8 cellular contexts compared by ENCODE assay signal in genomic region chr10:13162013-13162364, GRCh38. TPM values are rescaled to one million over a fixed set of nuclear protein-coding genes. Genes with fewer than 3 reads are reported as not detected.
A peak's percentile ranks its signal among the peaks of the same experiment; 100 is the strongest.
DNase-seq lines count a peak whose midpoint lies in the region; ATAC-seq, FAIRE-seq and TF ChIP-seq lines count a peak whose summit lies in the region.

No MANE protein-coding gene starts in this region.

- H3K9me3 ChIP-seq in GM12878 (replicated peaks; ENCODE audit: control insufficient read depth, insufficient read depth, low read length) = no peaks in the 10 kb centered on the region
- no peaks in the 10 kb centered on the region for H3K9me3 ChIP-seq in naive thymus-derived CD4-positive, alpha-beta T cell (ENCODE audit: control insufficient read depth in 2 of 3, low read length in 3 of 3)

- POLR2A ChIA-PET in GM12878 (lab: Charles Lee) = interaction anchor here (0.8 kb wide), 1 partner anchor 175 kb away, joined by 3 read pairs; no protein-coding TSS in a partner anchor
- POLR2A ChIA-PET in naive thymus-derived CD4-positive, alpha-beta T cell (lab: Charles Lee) = interaction anchor here (1.1 to 2.0 kb wide), 3 partner anchors 138 to 188 kb away, joined by 3 to 8 read pairs (median 7); partner anchors contain the start of gene PHYH

- TF ChIP-seq RAD21 in GM12878 (IDR thresholded peaks at IDR 0.05; ENCODE audit: insufficient read depth, low read depth, low read length) = no peak

- DNase-seq in HL-60 (ENCODE audit: low read depth in 1 of 2, low spot score in 1 of 2) = peak in 1 of 2 experiments; percentile 1
- no peak for DNase-seq in GM12878 (ENCODE audit: low read depth, low spot score)
- DNase-seq in naive thymus-derived CD4-positive, alpha-beta T cell = peak in 2 of 9 donors; percentile 10 to 24
- DNase-seq in effector CD4-positive, alpha-beta T cell = no peak
- DNase-seq in COLO668 (lab: John Stamatoyannopoulos, UW; ENCODE audit: unreplicated experiment) = no peak

- H3K4me3 ChIP-seq in HL-60 (replicated peaks; ENCODE audit: insufficient read depth, low read length) (peak overlapping the region; percentile 51), GM12878 (peak overlapping the region; percentile 81)
- H3K4me3 ChIP-seq in naive thymus-derived CD4-positive, alpha-beta T cell (ENCODE audit: low read length) = peak overlapping the region; percentile 47

- H3K4me2 ChIP-seq in GM12878 (ENCODE audit: control insufficient read depth, insufficient read depth) = peak overlapping the region; percentile 89

- peaks cover 0 to 1% (median 0%) of the 10 kb centered on the region in 11 donors for H3K9me3 Mint-ChIP-seq in naive thymus-derived CD4-positive, alpha-beta T cell

- no peak for TF ChIP-seq EP300 in GM12878 (IDR thresholded peaks at IDR 0.05; ENCODE audit: borderline replicate concordance in 1 of 2, control insufficient read depth in 1 of 2, low read depth in 2 of 2, low read length in 2 of 2)

- no TSS peak for BruUV-seq in GM12878 (replicated peaks; lab: Mats Ljungman, UMichigan)

- peaks cover 3 to 36% (median 19%) of the 10 kb centered on the region in 7 donors for H3K4me1 Mint-ChIP-seq in naive thymus-derived CD4-positive, alpha-beta T cell

- H2AFZ ChIP-seq in GM12878 (ENCODE audit: control insufficient read depth, low read depth, low read length) = peak overlapping the region; percentile 75

- H3K36me3 Mint-ChIP-seq in naive thymus-derived CD4-positive, alpha-beta T cell = peaks cover 0 to 9% (median 0%) of the 10 kb centered on the region in 5 donors

- in situ Hi-C loops in GM12878 (cut with MboI) = loop anchor here (5.0 kb wide), 1 partner anchor 140 kb away; the partner anchor contains the start of gene PHYH

- peak overlapping the region; percentile 55 for H3K9ac ChIP-seq in GM12878 (ENCODE audit: control insufficient read depth, insufficient read depth, low read length)

- peaks cover 15% of the 10 kb centered on the region for H3K79me2 ChIP-seq in GM12878 (ENCODE audit: control insufficient read depth, insufficient read depth, low read length)

- CTCF ChIA-PET in GM12878 (lab: Yijun Ruan, JAX) = interaction anchor here (0.6 to 4.6 kb wide), 17 partner anchors 9 to 962 kb away, joined by 3 to 67 read pairs (median 4); partner anchors contain the start of gene PHYH
- CTCF ChIA-PET in naive thymus-derived CD4-positive, alpha-beta T cell (lab: Charles Lee) = interaction anchor here (0.6 to 2.7 kb wide), 5 partner anchors 9 to 278 kb away, joined by 3 to 15 read pairs (median 3); partner anchors contain the start of gene OPTN

- peak overlapping the region; percentile 64 to 93 (median 88) for H3K4me3 Mint-ChIP-seq in naive thymus-derived CD4-positive, alpha-beta T cell

- no peak; the same call in 1 of the 3 replicates for ATAC-seq in GM12878
- no peak for ATAC-seq in naive thymus-derived CD4-positive, alpha-beta T cell
- no peak for ATAC-seq in GM18873 (IDR thresholded peaks at IDR 0.05; ENCODE audit: low FRiP score, unreplicated experiment)
- ATAC-seq in GM21381 (IDR thresholded peaks at IDR 0.05; ENCODE audit: unreplicated experiment) = no peak

- 12% methylated on average over 12 of the region's 12 CpGs for WGBS in GM12878 (ENCODE audit: insufficient coverage, insufficient replicate concordance, low lambda C conversion rate, missing lambda C conversion rate)

- intact Hi-C loops in GM12878 (cut with micrococcal nuclease; ENCODE audit: unreplicated experiment) = loop anchor here (10.0 kb wide), 1 partner anchor 283 kb away; no protein-coding TSS in a partner anchor
- intact Hi-C loops in naive thymus-derived CD4-positive, alpha-beta T cell (cut with micrococcal nuclease) = loop anchor here in 1 of 2 donors (5.0 kb wide), 1 partner anchor 965 kb away; the partner anchor contains the start of genes CDC123 and NUDT5

- no peaks in the 10 kb centered on the region for H4K20me1 ChIP-seq in GM12878 (ENCODE audit: control insufficient read depth, insufficient read depth)

- peak overlapping the region in 3 of 9 donors; percentile 57 to 85 (median 74) for H3K27ac Mint-ChIP-seq in naive thymus-derived CD4-positive, alpha-beta T cell

- H3K27me3 ChIP-seq in HL-60 (ENCODE audit: insufficient read depth, poor library complexity, severe bottlenecking) = no peaks in the 10 kb centered on the region
- no peaks in the 10 kb centered on the region for H3K27me3 ChIP-seq in GM12878 (replicated peaks in 1 of 2; ENCODE audit: control insufficient read depth in 2 of 2, insufficient read depth in 2 of 2, low read length in 1 of 2)
- no peaks in the 10 kb centered on the region for H3K27me3 ChIP-seq in naive thymus-derived CD4-positive, alpha-beta T cell (ENCODE audit: control insufficient read depth in 2 of 2, insufficient read depth in 2 of 2, low read length in 2 of 2)

- H3K27ac ChIP-seq in C4-2B = peak overlapping the region; percentile 70
- H3K27ac ChIP-seq in HL-60 (replicated peaks) = peak overlapping the region; percentile 61
- H3K27ac ChIP-seq in GM12878 (ENCODE audit: control insufficient read depth, insufficient read depth) = peak overlapping the region; percentile 41
- H3K27ac ChIP-seq in naive thymus-derived CD4-positive, alpha-beta T cell (ENCODE audit: low read depth, low read length) = no peak overlapping the region

- FAIRE-seq in GM12878 (lab: Jason Lieb, UNC) = no peak

- SMC1A ChIA-PET in GM12878 (lab: Charles Lee; ENCODE audit: uncharacterized antibody, unreplicated experiment) = interaction anchor here (0.6 to 1.9 kb wide), 9 partner anchors 15 to 884 kb away, joined by 3 to 8 read pairs (median 3); no protein-coding TSS in a partner anchor

- H3K27me3 Mint-ChIP-seq in naive thymus-derived CD4-positive, alpha-beta T cell = no peaks in the 10 kb centered on the region

- peaks cover 1 to 6% of the 10 kb centered on the region in 2 experiments; a peak in 1 of 4 replicates for H3K36me3 ChIP-seq in GM12878 (ENCODE audit: control insufficient read depth in 2 of 2, insufficient read depth in 2 of 2, low read length in 1 of 2)
- no peaks in the 10 kb centered on the region for H3K36me3 ChIP-seq in naive thymus-derived CD4-positive, alpha-beta T cell (ENCODE audit: control insufficient read depth in 2 of 3, insufficient read depth in 3 of 3, low read length in 3 of 3)

- RAD21 ChIA-PET in GM12878 (lab: Charles Lee; ENCODE audit: unreplicated experiment) = interaction anchor here (1.1 to 3.1 kb wide), 4 partner anchors 9 to 188 kb away, joined by 3 to 23 read pairs (median 4); no protein-coding TSS in a partner anchor

- peaks cover 7% of the 10 kb centered on the region for H3K4me1 ChIP-seq in GM12878 (ENCODE audit: control insufficient read depth, insufficient read depth, low read length)
- H3K4me1 ChIP-seq in naive thymus-derived CD4-positive, alpha-beta T cell (ENCODE audit: control insufficient read depth in 2 of 2, insufficient read depth in 2 of 2, low read length in 2 of 2) = peaks cover 6 to 10% of the 10 kb centered on the region in 2 donors

- TF ChIP-seq CTCF in C4-2B (conservative IDR thresholded peaks at IDR 0.05) = no peak
- TF ChIP-seq CTCF in HL-60 (IDR thresholded peaks at IDR 0.05; ENCODE audit: insufficient read depth, low read length) = no peak
- no peak for TF ChIP-seq CTCF in GM12878 (IDR thresholded peaks at IDR 0.05 in 2 of 3, conservative IDR thresholded peaks at IDR 0.05 in 1 of 3; ENCODE audit: control insufficient read depth in 2 of 3, extremely low read depth in 1 of 3, insufficient read depth in 1 of 3, low read depth in 3 of 3, low read length in 3 of 3)

- no peak for TF ChIP-seq POLR2A in GM12878 (IDR thresholded peaks at IDR 0.05; ENCODE audit: low read depth, low read length)

TF ChIP-seq in GM12878, 131 proteins besides CTCF, POLR2A, EP300 and RAD21:
- no peak for TF ChIP-seq SMC3 (IDR thresholded peaks at IDR 0.05; ENCODE audit: borderline replicate concordance, low read length)

RNA-seq across cellular contexts. Expression of gene MCM10, which starts 0.6 kb away (rescaled TPM):
- 24.9 and 31.5 TPM in 2 replicates for total RNA-seq in GM12878 (2013; cell fraction: nucleolus; rRNA removed)
- 22.2 and 23.4 TPM in 2 replicates for total RNA-seq in GM12878 (2014; rRNA removed)
- total RNA-seq in GM12878 (2014; rRNA removed; fragmentation: Illumina TruSeq; extraction: Trizol) = 26.8 and 27.0 TPM in 2 replicates
- total RNA-seq in GM12878 (2021) = 30.7 and 31.1 TPM in 2 replicates
- polyA plus RNA-seq in GM12878 (2011; ENCODE audit: low read depth) = 4.1 TPM
- 14.3 and 17.5 TPM in 2 replicates for polyA plus RNA-seq in GM12878 (2011; rRNA removed)
- 8.0 and 9.8 TPM in 2 replicates for polyA plus RNA-seq in GM12878 (2011; cell fraction: cytosol; rRNA removed)
- 11.9 and 14.8 TPM in 2 replicates for polyA plus RNA-seq in GM12878 (2011; cell fraction: nucleus; rRNA removed)
- 5.2 and 6.1 TPM in 2 replicates for polyA plus RNA-seq in GM12878 (2012)
- 21.5 and 24.1 TPM in 2 replicates for polyA plus RNA-seq in GM12878 (2014; fragmentation: Illumina TruSeq; extraction: Trizol)
- 1 to 10 TPM; 5.8 to 6.8 TPM for polyA plus RNA-seq in GM12878 (2014; fragmentation: Nextera tagmentation; extraction: Ambion mirVana)
- 13.2 and 14.2 TPM in 2 replicates for polyA plus RNA-seq in GM12878 (2014; rRNA removed)
- 10 to 100 TPM; 30.9 to 35.1 TPM for polyA plus RNA-seq in GM12878 (2016; fragmentation: Nextera tagmentation; extraction: Ambion mirVana)
- polyA minus RNA-seq in GM12878 (2011; rRNA and poly(A)+ RNA removed) = 13.5 and 14.8 TPM in 2 replicates
- polyA minus RNA-seq in GM12878 (2011; cell fraction: cytosol; rRNA and poly(A)+ RNA removed) = 6.8 and 9.7 TPM in 2 replicates
- polyA minus RNA-seq in GM12878 (2011; cell fraction: nucleus; rRNA and poly(A)+ RNA removed) = 12.0 and 22.4 TPM in 2 replicates
- total RNA-seq in naive thymus-derived CD4-positive, alpha-beta T cell = 10 to 100 TPM in 1 of 5 experiments, under 1 TPM in 4; 0.08 to 41.8 (median 0.42) TPM
- under 1 TPM in 1 of 2 donors, not detected in 1; 0.13 TPM for polyA plus RNA-seq in naive thymus-derived CD4-positive, alpha-beta T cell
